Comparison of ENCODE assay signal across 18 cellular contexts in genomic region chr10:23533212-23533611, GRCh38.
A peak's percentile ranks its signal among the peaks of the same experiment; 100 is the strongest.
DNase-seq lines count a peak whose midpoint lies in the region; ATAC-seq lines count a peak whose summit lies in the region.
"Had no signal": no experiment of that assay in that cellular context is flagged by ENCODE, and none has a peak within 500 bp of the region (broad histone marks: within the 10 kb centered on the region; RNA-seq: fewer than 3 reads in every experiment).

No MANE protein-coding gene starts in this region.

- H3K27me3 Mint-ChIP-seq in activated T-cell treated with anti-CD3 and anti-CD28 coated beads, Interleukin-2, amount 50 U/mL, for 4 hours (ENCODE audit: low read depth): peaks cover 5% of the 10 kb centered on the region
- peaks cover 20% of the 10 kb centered on the region for H3K27me3 Mint-ChIP-seq in activated T-helper 17 cell treated with anti-CD3 and anti-CD28 coated beads, Interleukin-2, amount 50 U/mL, for 72 hours
- H3K27me3 Mint-ChIP-seq in activated naive CD8-positive, alpha-beta T cell: no peaks in the 10 kb centered on the region

- no peak overlapping the region for H3K27ac Mint-ChIP-seq in activated T-helper 17 cell treated with anti-CD3 and anti-CD28 coated beads, Interleukin-2, amount 50 U/mL, for 72 hours
- peak overlapping the region; percentile 1 for H3K27ac Mint-ChIP-seq in activated naive CD8-positive, alpha-beta T cell
- H3K27ac Mint-ChIP-seq: CD4-positive, alpha-beta memory T cell; IgD-negative memory B cell had no signal

- H3K36me3 Mint-ChIP-seq in activated T-cell treated with anti-CD3 and anti-CD28 coated beads, Interleukin-2, amount 50 U/mL, for 4 hours (ENCODE audit: insufficient read depth): no peaks in the 10 kb centered on the region
- no peaks in the 10 kb centered on the region for H3K36me3 Mint-ChIP-seq in activated T-helper 17 cell treated with anti-CD3 and anti-CD28 coated beads, Interleukin-2, amount 50 U/mL, for 72 hours (ENCODE audit: low read depth)
- peaks cover 5% of the 10 kb centered on the region for H3K36me3 Mint-ChIP-seq in activated naive CD8-positive, alpha-beta T cell
- H3K36me3 Mint-ChIP-seq: CD4-positive, alpha-beta memory T cell; IgD-negative memory B cell had no signal

- no peak overlapping the region for H3K4me3 Mint-ChIP-seq in activated T-cell treated with anti-CD3 and anti-CD28 coated beads, Interleukin-2, amount 50 U/mL, for 4 hours
- H3K4me3 Mint-ChIP-seq in activated T-helper 17 cell treated with anti-CD3 and anti-CD28 coated beads, Interleukin-2, amount 50 U/mL, for 72 hours: no peak overlapping the region
- no peak overlapping the region for H3K4me3 Mint-ChIP-seq in activated naive CD8-positive, alpha-beta T cell
- H3K4me3 Mint-ChIP-seq: CD4-positive, alpha-beta memory T cell; IgD-negative memory B cell had no signal

- H3K9me3 Mint-ChIP-seq in activated T-cell treated with anti-CD3 and anti-CD28 coated beads, Interleukin-2, amount 50 U/mL, for 4 hours: no peaks in the 10 kb centered on the region
- no peaks in the 10 kb centered on the region for H3K9me3 Mint-ChIP-seq in activated T-helper 17 cell treated with anti-CD3 and anti-CD28 coated beads, Interleukin-2, amount 50 U/mL, for 72 hours
- no peaks in the 10 kb centered on the region for H3K9me3 Mint-ChIP-seq in activated naive CD8-positive, alpha-beta T cell (ENCODE audit: low read depth)
- H3K9me3 Mint-ChIP-seq: CD4-positive, alpha-beta memory T cell; IgD-negative memory B cell had no signal

- peak; percentile 66 to 69 for ATAC-seq in activated T-cell treated with anti-CD3 and anti-CD28 coated beads, Interleukin-2, amount 50 U/mL, for 4 hours
- peak; percentile 69 for ATAC-seq in activated T-helper 17 cell treated with anti-CD3 and anti-CD28 coated beads, Interleukin-2, amount 50 U/mL, for 72 hours (replicated peaks)
- ATAC-seq in stimulated activated naive CD8-positive, alpha-beta T cell treated with anti-CD3 and anti-CD28 coated beads, Interleukin-15, Interleukin-2, amounts not matched to agents 100 U/mL and 50 U/mL, for 24 hours: peak; percentile 72
- ATAC-seq: Right ventricle myocardium inferior had no signal

- no peak for DNase-seq in activated T-cell treated with anti-CD3 and anti-CD28 coated beads, Interleukin-2, amount 50 U/mL, for 4 hours
- no peak for DNase-seq in activated T-cell treated with anti-CD3 and anti-CD28 coated beads, Interleukin-2, amount 50 U/mL, for 1 hour
- DNase-seq in stimulated activated naive CD8-positive, alpha-beta T cell treated with anti-CD3 and anti-CD28 coated beads, Interleukin-15, Interleukin-2, amounts not matched to agents 100 U/mL and 50 U/mL, for 24 hours: no peak
- DNase-seq in kidney tubule cell (ENCODE audit: low spot score) (no peak), NCI-H1694 (lab: John Stamatoyannopoulos, UW) (no peak)
- DNase-seq: C1 segment of cervical spinal cord; CD4-positive, alpha-beta memory T cell; COR-L47; DMS53; MM.1S; NCI-H2029 treated with DMSO at 0.1 percent for 48 hours; NCI-H2227 treated with DMSO at 0.1 percent for 48 hours; NCI-H526 treated with DMSO at 0.1 percent for 48 hours; PC-9 had no signal

- H3K4me1 Mint-ChIP-seq in activated T-cell treated with anti-CD3 and anti-CD28 coated beads, Interleukin-2, amount 50 U/mL, for 4 hours (ENCODE audit: low read depth): peaks cover 16% of the 10 kb centered on the region
- peaks cover 8% of the 10 kb centered on the region for H3K4me1 Mint-ChIP-seq in activated T-helper 17 cell treated with anti-CD3 and anti-CD28 coated beads, Interleukin-2, amount 50 U/mL, for 72 hours
- H3K4me1 Mint-ChIP-seq in activated naive CD8-positive, alpha-beta T cell (ENCODE audit: low read depth): peaks cover 50% of the 10 kb centered on the region
